9 cellular contexts compared by ENCODE assay signal in the genomic region with DNA sequence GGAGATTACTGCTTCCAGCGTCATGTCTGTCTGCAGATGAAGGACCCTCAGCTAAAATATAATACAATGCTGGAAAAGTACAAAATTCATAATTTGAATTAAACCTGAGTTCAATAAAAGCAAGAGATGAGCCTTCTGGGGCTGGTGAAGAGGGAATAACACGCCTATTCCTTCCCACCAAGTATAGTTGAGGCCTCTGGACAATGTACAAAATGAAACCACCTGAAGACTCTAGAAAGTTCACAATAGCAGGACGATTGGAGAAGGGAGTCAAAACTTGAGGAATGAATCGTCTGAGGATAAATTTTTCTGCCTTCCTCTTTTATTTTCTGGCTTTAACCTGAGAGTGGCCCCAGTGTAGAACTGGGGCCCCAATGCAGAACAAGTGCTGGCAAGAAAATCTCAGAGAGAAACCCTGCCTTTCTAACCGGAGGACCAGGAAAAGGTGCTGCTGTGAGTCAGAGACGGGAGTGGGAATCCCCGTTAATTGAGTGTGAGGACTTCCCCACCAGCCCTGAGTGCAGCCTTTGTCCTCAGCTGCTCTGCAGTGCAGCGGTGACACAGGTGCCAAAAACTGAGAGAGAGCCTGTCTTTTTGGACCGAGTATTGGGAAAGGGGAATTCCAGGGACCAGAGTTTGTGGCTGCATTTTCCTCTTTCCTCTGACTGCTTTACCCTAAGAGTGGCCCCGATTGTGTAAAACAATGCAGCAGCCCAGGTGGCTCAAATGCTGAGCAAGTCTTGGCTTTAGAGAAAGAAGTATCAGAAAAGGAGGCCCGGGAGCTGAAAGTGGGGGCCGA.
A peak's percentile ranks its signal among the peaks of the same experiment; 100 is the strongest.
DNase-seq lines count a peak whose midpoint lies in the region; ATAC-seq and TF ChIP-seq lines count a peak whose summit lies in the region.
"Had no signal": no experiment of that assay in that cellular context is flagged by ENCODE, and none has a peak within 500 bp of the region (broad histone marks: within the 10 kb centered on the region; RNA-seq: fewer than 3 reads in every experiment).

No MANE protein-coding gene starts in this region.

- H3K4me1 ChIP-seq in stomach, result peaks cover 4 to 25% (median 15%) of the 10 kb centered on the region in 4 donors
- no peaks in the 10 kb centered on the region for H3K4me1 ChIP-seq in CD8-positive, alpha-beta T cell (ENCODE audit: insufficient read depth, low read length)
- H3K4me1 ChIP-seq in aorta (ENCODE audit: control insufficient read depth in 1 of 2, insufficient read depth in 2 of 2, low read length in 2 of 2), result peaks cover 0 to 4% of the 10 kb centered on the region in 2 donors

- TF ChIP-seq CTCF in stomach (IDR thresholded peaks at IDR 0.05), result no peak
- no peak for TF ChIP-seq CTCF in CD8-positive, alpha-beta T cell (IDR thresholded peaks at IDR 0.05)

- intact Hi-C loops in stomach (cut with DNase I; ENCODE audit: low total_unique reads) (no loop called here), aorta (cut with DNase I) (no loop called here)
- intact Hi-C loops in CD8-positive, alpha-beta T cell (cut with DNase I, micrococcal nuclease), result loop anchor here in 1 of 2 experiments (5.0 kb wide), 1 partner anchor 461 kb away; no protein-coding TSS in a partner anchor

- no peak for ATAC-seq in activated T-cell treated with anti-CD3 and anti-CD28 coated beads, Interleukin-2, amount 50 U/mL, for 72 hours (replicated peaks in 1 of 2)
- ATAC-seq in HG03439 (IDR thresholded peaks at IDR 0.05; ENCODE audit: unreplicated experiment), result peak; percentile 87
- peak; percentile 94 for ATAC-seq in esophagus mucosa
- no peak for ATAC-seq in CD8-positive, alpha-beta T cell
- no peak for ATAC-seq in aorta (ENCODE audit: low FRiP score)
- no peak for ATAC-seq in HG02623 (IDR thresholded peaks at IDR 0.05; ENCODE audit: unreplicated experiment)

- no peaks in the 10 kb centered on the region for H3K9me3 Mint-ChIP-seq in activated T-cell treated with anti-CD3 and anti-CD28 coated beads, Interleukin-2, amount 50 U/mL, for 72 hours
- H3K9me3 Mint-ChIP-seq in activated T-cell treated with anti-CD3 and anti-CD28 coated beads, Interleukin-2, amount 50 U/mL, for 24 hours, result no peaks in the 10 kb centered on the region
- peaks cover 3% of the 10 kb centered on the region for H3K9me3 Mint-ChIP-seq in CD8-positive, alpha-beta T cell

- no peaks in the 10 kb centered on the region for H3K36me3 Mint-ChIP-seq in activated T-cell treated with anti-CD3 and anti-CD28 coated beads, Interleukin-2, amount 50 U/mL, for 72 hours (ENCODE audit: insufficient read depth in 2 of 2)
- no peaks in the 10 kb centered on the region for H3K36me3 Mint-ChIP-seq in activated T-cell treated with anti-CD3 and anti-CD28 coated beads, Interleukin-2, amount 50 U/mL, for 24 hours (ENCODE audit: low read depth)
- no peaks in the 10 kb centered on the region for H3K36me3 Mint-ChIP-seq in CD8-positive, alpha-beta T cell

- peaks cover 9% of the 10 kb centered on the region for H3K4me1 Mint-ChIP-seq in activated T-cell treated with anti-CD3 and anti-CD28 coated beads, Interleukin-2, amount 50 U/mL, for 72 hours (ENCODE audit: low read depth)
- H3K4me1 Mint-ChIP-seq in activated T-cell treated with anti-CD3 and anti-CD28 coated beads, Interleukin-2, amount 50 U/mL, for 24 hours (ENCODE audit: low read depth), result no peaks in the 10 kb centered on the region
- H3K4me1 Mint-ChIP-seq in CD8-positive, alpha-beta T cell (ENCODE audit: low read depth), result no peaks in the 10 kb centered on the region

- no peaks in the 10 kb centered on the region for H3K36me3 ChIP-seq in stomach
- no peaks in the 10 kb centered on the region for H3K36me3 ChIP-seq in CD8-positive, alpha-beta T cell (ENCODE audit: insufficient read depth, low read length)
- no peaks in the 10 kb centered on the region for H3K36me3 ChIP-seq in aorta (ENCODE audit: control insufficient read depth in 1 of 2, insufficient read depth in 2 of 2, low read length in 1 of 2)

- H3K27ac Mint-ChIP-seq in activated T-cell treated with anti-CD3 and anti-CD28 coated beads, Interleukin-2, amount 50 U/mL, for 72 hours, result no peak overlapping the region
- H3K27ac Mint-ChIP-seq in activated T-cell treated with anti-CD3 and anti-CD28 coated beads, Interleukin-2, amount 50 U/mL, for 24 hours, result no peak overlapping the region
- no peak overlapping the region for H3K27ac Mint-ChIP-seq in CD8-positive, alpha-beta T cell

- 28 to 41% (median 33%) methylated on average over 12 of the region's 12 CpGs for WGBS in stomach, 5 donors
- 45 to 76% methylated on average over 12 of the region's 12 CpGs for WGBS in aorta, 2 donors

- H3K27me3 Mint-ChIP-seq in activated T-cell treated with anti-CD3 and anti-CD28 coated beads, Interleukin-2, amount 50 U/mL, for 72 hours (ENCODE audit: low read depth), result peaks cover 53% of the 10 kb centered on the region
- H3K27me3 Mint-ChIP-seq in activated T-cell treated with anti-CD3 and anti-CD28 coated beads, Interleukin-2, amount 50 U/mL, for 24 hours, result peaks cover 39% of the 10 kb centered on the region
- peaks cover 35% of the 10 kb centered on the region for H3K27me3 Mint-ChIP-seq in CD8-positive, alpha-beta T cell (ENCODE audit: low read depth)

- no peak for TF ChIP-seq POLR2A in stomach (IDR thresholded peaks at IDR 0.05)

- no peak for TF ChIP-seq EP300 in stomach (IDR thresholded peaks at IDR 0.05)

- DNase-seq in activated T-cell treated with anti-CD3 and anti-CD28 coated beads, Interleukin-2, amount 50 U/mL, for 72 hours, result peak; percentile 2 to 3
- DNase-seq in activated T-cell treated with anti-CD3 and anti-CD28 coated beads, Interleukin-2, amount 50 U/mL, for 24 hours, result no peak
- DNase-seq in stomach (peak; percentile 45), aorta (no peak)
- DNase-seq in CD8-positive, alpha-beta T cell, result no peak
- DNase-seq: NCI-H345 had no signal

- no peaks in the 10 kb centered on the region for H3K9me3 ChIP-seq in stomach
- H3K9me3 ChIP-seq in CD8-positive, alpha-beta T cell (ENCODE audit: low read length), result no peaks in the 10 kb centered on the region
- H3K9me3 ChIP-seq in aorta (ENCODE audit: control insufficient read depth, low read length), result no peaks in the 10 kb centered on the region

- H3K27me3 ChIP-seq in stomach (no peaks in the 10 kb centered on the region), aorta (ENCODE audit: control insufficient read depth in 1 of 2, insufficient read depth in 2 of 2, low read length in 1 of 2) (no peaks in the 10 kb centered on the region)
- no peaks in the 10 kb centered on the region for H3K27me3 ChIP-seq in CD8-positive, alpha-beta T cell (ENCODE audit: insufficient read depth, low read length)

- H3K4me3 Mint-ChIP-seq in activated T-cell treated with anti-CD3 and anti-CD28 coated beads, Interleukin-2, amount 50 U/mL, for 72 hours, result peak overlapping the region; percentile 12 to 36
- H3K4me3 Mint-ChIP-seq in activated T-cell treated with anti-CD3 and anti-CD28 coated beads, Interleukin-2, amount 50 U/mL, for 24 hours, result no peak overlapping the region
- no peak overlapping the region for H3K4me3 Mint-ChIP-seq in CD8-positive, alpha-beta T cell

- POLR2A ChIA-PET in CD8-positive, alpha-beta T cell (lab: Charles Lee), result no interaction called here

- CTCF ChIA-PET in CD8-positive, alpha-beta T cell (lab: Charles Lee), result no interaction called here

- peak overlapping the region in 3 of 5 donors; percentile 37 to 61 (median 60) for H3K27ac ChIP-seq in stomach
- no peak overlapping the region for H3K27ac ChIP-seq in CD8-positive, alpha-beta T cell (ENCODE audit: low read depth, low read length)
- H3K27ac ChIP-seq in aorta (ENCODE audit: low read depth in 1 of 2, low read length in 2 of 2), result no peak overlapping the region

- no peak overlapping the region for H3K4me3 ChIP-seq in stomach
- H3K4me3 ChIP-seq in CD8-positive, alpha-beta T cell (ENCODE audit: low read depth, low read length), result no peak overlapping the region
- no peak overlapping the region for H3K4me3 ChIP-seq in aorta (ENCODE audit: low read length in 2 of 2)

Comparison
In these comparisons a context has a peak if more than half of its experiments do, and no peak if none do; other contexts are left out.
1. DNase-seq: peak in activated T-cell treated with anti-CD3 and anti-CD28 coated beads, Interleukin-2, amount 50 U/mL, for 72 hours (2 of 2) and stomach (single experiment); none in activated T-cell treated with anti-CD3 and anti-CD28 coated beads, Interleukin-2, amount 50 U/mL, for 24 hours (single experiment), CD8-positive, alpha-beta T cell (0 of 7) and aorta (0 of 2).
2. H3K4me3 Mint-ChIP-seq: peak in activated T-cell treated with anti-CD3 and anti-CD28 coated beads, Interleukin-2, amount 50 U/mL, for 72 hours (2 of 2); none in activated T-cell treated with anti-CD3 and anti-CD28 coated beads, Interleukin-2, amount 50 U/mL, for 24 hours (single experiment) and CD8-positive, alpha-beta T cell (single experiment).
3. ATAC-seq: peak in HG03439 (single experiment) and esophagus mucosa (single experiment); none in activated T-cell treated with anti-CD3 and anti-CD28 coated beads, Interleukin-2, amount 50 U/mL, for 72 hours (0 of 2), CD8-positive, alpha-beta T cell (single experiment), aorta (single experiment) and HG02623 (single experiment).
4. H3K27ac ChIP-seq: peak in stomach (3 of 5); none in CD8-positive, alpha-beta T cell (single experiment) and aorta (0 of 2).